Comparison of ENCODE assay signal across 33 cellular contexts in the genomic region with DNA sequence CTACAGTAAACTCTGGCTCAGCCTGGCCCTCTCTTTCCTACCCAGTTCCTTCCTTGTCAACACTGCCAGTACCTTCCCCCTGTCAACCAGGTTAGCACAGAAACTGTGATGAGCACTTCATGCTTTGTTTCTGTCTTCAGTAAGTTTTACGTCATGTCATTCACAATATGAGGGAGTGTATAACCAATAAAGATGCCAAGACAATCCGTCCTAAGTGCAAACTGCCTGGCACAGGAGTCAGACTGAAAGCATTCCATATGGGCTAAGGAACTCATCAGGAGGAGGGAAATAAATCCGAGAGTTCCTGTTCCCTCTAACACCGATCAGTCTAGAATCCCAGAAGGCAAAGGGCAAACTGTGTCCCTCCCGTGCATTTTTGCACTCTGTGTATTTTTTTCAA.
"Had no signal": no experiment of that assay in that cellular context is flagged by ENCODE, and none has a peak within 500 bp of the region (broad histone marks: within the 10 kb centered on the region; RNA-seq: fewer than 3 reads in every experiment).

No MANE protein-coding gene starts in this region.

- H3K4me1 ChIP-seq: adrenal gland had no signal

- ATAC-seq: activated naive CD4-positive, alpha-beta T cell treated with anti-CD3 and anti-CD28 coated beads, Interleukin-2, amount 50 U/mL, for 72 hours; activated T-cell treated with anti-CD3 and anti-CD28 coated beads, Interleukin-2, amount 50 U/mL, for 4 hours; Right ventricle myocardium inferior had no signal

- H3K27me3 ChIP-seq: adrenal gland, brain microvascular endothelial cell had no signal

- H3K4me3 ChIP-seq: adrenal gland, PC-9, SK-N-MC had no signal

- H3K36me3 Mint-ChIP-seq: activated CD4-positive, alpha-beta memory T cell treated with anti-CD3 and anti-CD28 coated beads for 36 hours; activated naive CD4-positive, alpha-beta T cell treated with anti-CD3 and anti-CD28 coated beads, Interleukin-2, amount 50 U/mL, for 72 hours had no signal

- H3K4me1 Mint-ChIP-seq: activated CD4-positive, alpha-beta T cell treated with anti-CD3 and anti-CD28 coated beads, Interleukin-2, amount 10 ng/mL, durations not matched to agents 7 days and 5 days had no signal

- FAIRE-seq: astrocyte, RCC 7860, TTC549 had no signal

- H3K27ac Mint-ChIP-seq: activated CD4-positive, alpha-beta memory T cell treated with anti-CD3 and anti-CD28 coated beads for 36 hours; activated CD4-positive, alpha-beta T cell treated with anti-CD3 and anti-CD28 coated beads, Interleukin-2, amount 10 ng/mL, durations not matched to agents 7 days and 5 days; activated naive CD4-positive, alpha-beta T cell treated with anti-CD3 and anti-CD28 coated beads for 36 hours; activated naive CD4-positive, alpha-beta T cell treated with anti-CD3 and anti-CD28 coated beads, Interleukin-2, amount 50 U/mL, for 72 hours; activated T-helper 1 cell treated with anti-CD3 and anti-CD28 coated beads, Interleukin-12 subunit alpha, Interleukin-12 subunit beta, Interleukin-2, Interleukin-4 antibody, amounts not matched to agents 30 ng/mL and 10 ng/mL and 1 ng/mL, durations not matched to agents 14 hours and 24 hours and 36 hours; T-helper 1 cell treated with Interleukin-12 subunit alpha and Interleukin-12 subunit beta and Interleukin-4 antibody, amounts not matched to agents 30 μg/mL and 1 μg/mL, for 36 hours; T-helper 2 cell treated with Interferon-gamma antibody and Interleukin-4, amounts not matched to agents 5 μg/mL and 100 μg/mL, for 36 hours had no signal

- H3K36me3 ChIP-seq: adrenal gland, brain microvascular endothelial cell had no signal

- DNase-seq: activated CD4-positive, alpha-beta memory T cell treated with anti-CD3 and anti-CD28 coated beads for 36 hours; activated CD4-positive, alpha-beta T cell treated with anti-CD3 and anti-CD28 coated beads, Interleukin-2, amount 10 ng/mL, durations not matched to agents 7 days and 5 days; activated CD8-positive, alpha-beta memory T cell treated with anti-CD3 and anti-CD28 coated beads, Interleukin-2, amount 50 U/mL, for 4 hours; activated gamma-delta T cell treated with Interleukin-2 at 50 U/mL for 16 hours; activated naive CD4-positive, alpha-beta T cell treated with anti-CD3 and anti-CD28 coated beads for 36 hours; activated T-cell treated with anti-CD3 and anti-CD28 coated beads for 4 hours; activated T-cell treated with anti-CD3 and anti-CD28 coated beads, Interleukin-2, amount 50 U/mL, for 4 hours; adrenal gland; brain microvascular endothelial cell; central memory CD4-positive, alpha-beta T cell; NCI-H1092 treated with DMSO at 0.1 percent for 48 hours; NCI-H1417; NCI-H146; NCI-H187; NCI-H2029 treated with DMSO at 0.1 percent for 48 hours; NCI-H2107; NCI-H2171; NCI-H510A; NCI-H526; NCI-H748 treated with DMSO at 0.1 percent for 48 hours; NK-92 treated with Interleukin-12 subunit alpha and Interleukin-12 subunit beta, amount 100 ng/mL, for 24 hours; PC-9 had no signal

- H3K27ac ChIP-seq: adrenal gland, brain microvascular endothelial cell, KMS-11, PC-9, RWPE1, SK-N-MC had no signal

- H3K9me3 Mint-ChIP-seq: activated CD4-positive, alpha-beta T cell treated with anti-CD3 and anti-CD28 coated beads, Interleukin-2, amount 10 ng/mL, durations not matched to agents 7 days and 5 days; activated naive CD4-positive, alpha-beta T cell treated with anti-CD3 and anti-CD28 coated beads for 36 hours; activated T-helper 1 cell treated with anti-CD3 and anti-CD28 coated beads, Interleukin-12 subunit alpha, Interleukin-12 subunit beta, Interleukin-2, Interleukin-4 antibody, amounts not matched to agents 30 ng/mL and 10 ng/mL and 1 ng/mL, durations not matched to agents 14 hours and 24 hours and 36 hours; T-helper 1 cell treated with Interleukin-12 subunit alpha and Interleukin-12 subunit beta and Interleukin-4 antibody, amounts not matched to agents 30 μg/mL and 1 μg/mL, for 36 hours; T-helper 2 cell treated with Interferon-gamma antibody and Interleukin-4, amounts not matched to agents 5 μg/mL and 100 μg/mL, for 36 hours had no signal

- H3K27me3 Mint-ChIP-seq: activated CD4-positive, alpha-beta memory T cell treated with anti-CD3 and anti-CD28 coated beads for 36 hours; activated CD4-positive, alpha-beta T cell treated with anti-CD3 and anti-CD28 coated beads, Interleukin-2, amount 10 ng/mL, durations not matched to agents 7 days and 5 days had no signal

- H3K4me3 Mint-ChIP-seq: activated CD4-positive, alpha-beta memory T cell treated with anti-CD3 and anti-CD28 coated beads for 36 hours; activated CD4-positive, alpha-beta T cell treated with anti-CD3 and anti-CD28 coated beads, Interleukin-2, amount 10 ng/mL, durations not matched to agents 7 days and 5 days; activated naive CD4-positive, alpha-beta T cell treated with anti-CD3 and anti-CD28 coated beads for 36 hours; activated T-cell treated with anti-CD3 and anti-CD28 coated beads, Interleukin-2, amount 50 U/mL, for 4 hours; activated T-helper 1 cell treated with anti-CD3 and anti-CD28 coated beads, Interleukin-12 subunit alpha, Interleukin-12 subunit beta, Interleukin-2, Interleukin-4 antibody, amounts not matched to agents 30 ng/mL and 10 ng/mL and 1 ng/mL, durations not matched to agents 14 hours and 24 hours and 36 hours; T-helper 1 cell treated with Interleukin-12 subunit alpha and Interleukin-12 subunit beta and Interleukin-4 antibody, amounts not matched to agents 30 μg/mL and 1 μg/mL, for 36 hours; T-helper 2 cell treated with Interferon-gamma antibody and Interleukin-4, amounts not matched to agents 5 μg/mL and 100 μg/mL, for 36 hours had no signal

- H3K9me3 ChIP-seq: adrenal gland had no signal
